In genomic region chr3:12990306-12990705, GRCh38 we compare ENCODE assay signal across 15 cellular contexts.
DNase-seq lines count a peak whose midpoint lies in the region; ATAC-seq and TF ChIP-seq lines count a peak whose summit lies in the region.
"Had no signal": no experiment of that assay in that cellular context is flagged by ENCODE, and none has a peak within 500 bp of the region (broad histone marks: within the 10 kb centered on the region; RNA-seq: fewer than 3 reads in every experiment).

No MANE protein-coding gene starts in this region.

- WGBS in esophagus muscularis mucosa = 82% methylated on average over 3 of the region's 5 CpGs

- H3K4me3 Mint-ChIP-seq in nephron progenitor cell = no peak overlapping the region
- H3K4me3 Mint-ChIP-seq: dendritic cell treated with granulocyte-macrophage colony-stimulating factor and Interleukin-4, amounts not matched to agents 40 ng/mL and 50 ng/mL, for 4 days; stimulated activated naive CD8-positive, alpha-beta T cell treated with anti-CD3 and anti-CD28 coated beads, Interleukin-15, amount 100 ng/mL, for 72 hours had no signal

- TF ChIP-seq CTCF in esophagus muscularis mucosa (IDR thresholded peaks at IDR 0.05) (no peak), nephron progenitor cell (IDR thresholded peaks at IDR 0.05) (no peak)

- H3K4me2 ChIP-seq in BLaER1 = peak overlapping the region; percentile 16; the same call in 1 of the 2 replicates

- peaks cover 6% of the 10 kb centered on the region for H3K9me3 Mint-ChIP-seq in nephron progenitor cell
- H3K9me3 Mint-ChIP-seq: dendritic cell treated with granulocyte-macrophage colony-stimulating factor and Interleukin-4, amounts not matched to agents 40 ng/mL and 50 ng/mL, for 4 days; stimulated activated naive CD8-positive, alpha-beta T cell treated with anti-CD3 and anti-CD28 coated beads, Interleukin-15, amount 100 ng/mL, for 72 hours had no signal

- H3K9me3 ChIP-seq in BLaER1 = peaks cover 6% of the 10 kb centered on the region; the same call in 1 of the 2 replicates
- H3K9me3 ChIP-seq in esophagus muscularis mucosa = no peaks in the 10 kb centered on the region

- H3K27ac ChIP-seq in BLaER1 = no peak overlapping the region
- H3K27ac ChIP-seq in esophagus muscularis mucosa (replicated peaks in 1 of 4) = peak overlapping the region in 3 of 4 donors; percentile 51 to 88 (median 57)

- H4K20me1 ChIP-seq in BLaER1 = peaks cover 100% of the 10 kb centered on the region

- H3K4me1 Mint-ChIP-seq in nephron progenitor cell = peaks cover 34% of the 10 kb centered on the region

- H3K36me3 Mint-ChIP-seq in nephron progenitor cell (ENCODE audit: low read depth) = peaks cover 7% of the 10 kb centered on the region

- no peak for TF ChIP-seq EP300 in esophagus muscularis mucosa (IDR thresholded peaks at IDR 0.05)

- peak overlapping the region; percentile 83 for H3K27ac Mint-ChIP-seq in nephron progenitor cell
- H3K27ac Mint-ChIP-seq: dendritic cell treated with granulocyte-macrophage colony-stimulating factor and Interleukin-4, amounts not matched to agents 40 ng/mL and 50 ng/mL, for 4 days; stimulated activated naive CD8-positive, alpha-beta T cell treated with anti-CD3 and anti-CD28 coated beads, Interleukin-15, amount 100 ng/mL, for 72 hours had no signal

- H3K27me3 Mint-ChIP-seq in nephron progenitor cell (ENCODE audit: low read depth, poor library complexity) = peaks cover 13% of the 10 kb centered on the region
- H3K27me3 Mint-ChIP-seq: dendritic cell treated with granulocyte-macrophage colony-stimulating factor and Interleukin-4, amounts not matched to agents 40 ng/mL and 50 ng/mL, for 4 days; stimulated activated naive CD8-positive, alpha-beta T cell treated with anti-CD3 and anti-CD28 coated beads, Interleukin-15, amount 100 ng/mL, for 72 hours had no signal

- peak; percentile 45 for DNase-seq in RPMI7951 (ENCODE audit: low read depth)
- no peak for DNase-seq in esophagus muscularis mucosa (ENCODE audit: extremely low spot score)
- DNase-seq in nephron progenitor cell = no peak
- no peak for DNase-seq in C1 segment of cervical spinal cord (lab: John Stamatoyannopoulos, UW)
- DNase-seq: activated CD4-positive, alpha-beta T cell treated with anti-CD3 and anti-CD28 coated beads for 4 hours; activated T-cell treated with anti-CD3 and anti-CD28 coated beads for 4 hours; DMS53; NCI-H2029 treated with DMSO at 0.1 percent for 48 hours; stimulated activated naive CD8-positive, alpha-beta T cell treated with anti-CD3 and anti-CD28 coated beads, Interleukin-15, amount 100 ng/mL, for 72 hours had no signal

- intact Hi-C loops in esophagus muscularis mucosa (cut with DNase I) = loop anchor here (5.0 kb wide), 2 partner anchors 33 to 93 kb away; no protein-coding TSS in a partner anchor

- H3K27me3 ChIP-seq in BLaER1 (peaks cover 26% of the 10 kb centered on the region), esophagus muscularis mucosa (no peaks in the 10 kb centered on the region)

- peaks cover 58% of the 10 kb centered on the region for H3K36me3 ChIP-seq in BLaER1
- no peaks in the 10 kb centered on the region for H3K36me3 ChIP-seq in esophagus muscularis mucosa

- no peak overlapping the region for H3K9ac ChIP-seq in BLaER1

- H3K4me3 ChIP-seq in BLaER1 = no peak overlapping the region
- no peak overlapping the region for H3K4me3 ChIP-seq in esophagus muscularis mucosa
- H3K4me3 ChIP-seq: lung had no signal

- peaks cover 98% of the 10 kb centered on the region for H3K4me1 ChIP-seq in BLaER1
- peaks cover 20 to 47% (median 36%) of the 10 kb centered on the region in 4 donors for H3K4me1 ChIP-seq in esophagus muscularis mucosa

- ATAC-seq in HG03045 (IDR thresholded peaks at IDR 0.05; ENCODE audit: unreplicated experiment) = no peak
- ATAC-seq in HG03159 (IDR thresholded peaks at IDR 0.05; ENCODE audit: unreplicated experiment) = no peak
- no peak for ATAC-seq in GM21619 (IDR thresholded peaks at IDR 0.05; ENCODE audit: unreplicated experiment)
- ATAC-seq: stimulated activated naive CD8-positive, alpha-beta T cell treated with anti-CD3 and anti-CD28 coated beads, Interleukin-15, amount 100 ng/mL, for 72 hours had no signal

- TF ChIP-seq POLR2A in esophagus muscularis mucosa (IDR thresholded peaks at IDR 0.05; ENCODE audit: low read depth) = no peak
